In the genomic region with DNA sequence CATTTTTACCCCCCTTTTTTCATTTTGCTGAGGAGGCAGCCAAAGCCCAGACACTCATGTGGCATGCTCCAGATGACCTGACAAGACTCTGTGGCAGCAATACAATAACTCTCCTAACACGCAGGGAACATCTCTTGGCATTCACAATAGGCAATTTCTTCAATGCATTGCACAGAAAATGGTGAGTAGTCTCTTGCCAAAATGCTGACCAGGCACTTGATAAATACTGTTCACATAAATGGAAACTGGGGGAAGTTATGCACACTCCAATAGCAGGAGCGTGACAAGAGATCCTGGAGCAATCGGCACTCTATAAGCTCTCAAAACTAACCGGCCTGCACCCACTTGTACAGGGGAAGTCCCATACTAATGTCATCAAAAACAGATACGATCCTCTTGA, we compare ENCODE assay signal across 16 cellular contexts.
DNase-seq lines count a peak whose midpoint lies in the region; ATAC-seq, FAIRE-seq and TF ChIP-seq lines count a peak whose summit lies in the region.
"Had no signal": no experiment of that assay in that cellular context is flagged by ENCODE, and none has a peak within 500 bp of the region (broad histone marks: within the 10 kb centered on the region; RNA-seq: fewer than 3 reads in every experiment).

No MANE protein-coding gene starts in this region.

- TF ChIP-seq RAD21 in IMR-90 (IDR thresholded peaks at IDR 0.05; ENCODE audit: low read length) (no peak), K562 (CRISPR knock-in tag; conservative IDR thresholded peaks at IDR 0.05 in 1 of 2, IDR thresholded peaks at IDR 0.05 in 1 of 2) (no peak)

- peak overlapping the region; percentile 49 for H3K27ac Mint-ChIP-seq in stimulated activated naive B cell treated with anti-CD40 and anti-IgM and Interleukin-4, amounts not matched to agents 10 μg/mL and 1 μg/mL and 100 μg/mL, for 72 hours
- no peak overlapping the region for H3K27ac Mint-ChIP-seq in HFFc6

- no peak overlapping the region for H2AK5ac ChIP-seq in IMR-90 (ENCODE audit: low read depth, low read length)

- H3K36me3 ChIP-seq in right atrium auricular region (no peaks in the 10 kb centered on the region), IMR-90 (ENCODE audit: control insufficient read depth, insufficient read depth, low read length) (peaks cover 11% of the 10 kb centered on the region), K562 (ENCODE audit: control insufficient read depth, insufficient read depth, low read length) (peaks cover 77% of the 10 kb centered on the region)
- H3K36me3 ChIP-seq: HAP-1, Peyer's patch had no signal

- no peak overlapping the region for H2AFZ ChIP-seq in IMR-90 (replicated peaks; ENCODE audit: low read length, poor library complexity)
- no peak overlapping the region for H2AFZ ChIP-seq in K562 (ENCODE audit: low read depth, low read length)

- TF ChIP-seq CTCF in right atrium auricular region (IDR thresholded peaks at IDR 0.05), result no peak
- no peak for TF ChIP-seq CTCF in IMR-90 (conservative IDR thresholded peaks at IDR 0.05; ENCODE audit: low read depth, low read length)
- no peak for TF ChIP-seq CTCF in K562 (IDR thresholded peaks at IDR 0.05 in 2 of 3, conservative IDR thresholded peaks at IDR 0.05 in 1 of 3; ENCODE audit: insufficient read depth in 2 of 3, low read depth in 1 of 3, low read length in 3 of 3)
- no peak for TF ChIP-seq CTCF in HFFc6 (IDR thresholded peaks at IDR 0.05)

- H4K5ac ChIP-seq in IMR-90 (ENCODE audit: low read depth, low read length), result no peak overlapping the region

- no peaks in the 10 kb centered on the region for H3K9me1 ChIP-seq in IMR-90 (ENCODE audit: insufficient read depth, low read length)
- H3K9me1 ChIP-seq in K562 (ENCODE audit: control insufficient read depth, insufficient read depth, low read length), result no peaks in the 10 kb centered on the region

- CTCF ChIA-PET in IMR-90 (lab: Yijun Ruan, JAX) (no interaction called here), K562 (lab: Yijun Ruan, JAX; ENCODE audit: low intra/inter-chr PET ratio) (no interaction called here)

- H3K9me3 Mint-ChIP-seq in stimulated activated naive B cell treated with anti-CD40 and anti-IgM and Interleukin-4, amounts not matched to agents 10 μg/mL and 1 μg/mL and 100 μg/mL, for 72 hours, result peaks cover 0 to 4% of the 10 kb centered on the region in 2 donors
- H3K9me3 Mint-ChIP-seq in HFFc6, result no peaks in the 10 kb centered on the region

- no peak for TF ChIP-seq POLR2A in IMR-90 (IDR thresholded peaks at IDR 0.05; ENCODE audit: low read depth, low read length)
- no peak for TF ChIP-seq POLR2A in K562 (conservative IDR thresholded peaks at IDR 0.05)

- ATAC-seq in Right ventricle myocardium superior (ENCODE audit: poor library complexity) (peak; percentile 43), IMR-90 (ENCODE audit: low read depth) (no peak), K562 (no peak)
- no peak for ATAC-seq in stimulated activated naive B cell treated with anti-CD40 and anti-IgM and Interleukin-4, amounts not matched to agents 10 μg/mL and 1 μg/mL and 100 μg/mL, for 72 hours (replicated peaks)

- H2BK20ac ChIP-seq in IMR-90 (ENCODE audit: low read depth, low read length), result no peak overlapping the region

- no peak overlapping the region for H3K4me3 Mint-ChIP-seq in stimulated activated naive B cell treated with anti-CD40 and anti-IgM and Interleukin-4, amounts not matched to agents 10 μg/mL and 1 μg/mL and 100 μg/mL, for 72 hours
- H3K4me3 Mint-ChIP-seq in HFFc6, result no peak overlapping the region

- POLR2A ChIA-PET in IMR-90 (lab: Charles Lee; ENCODE audit: unreplicated experiment), result no interaction called here
- POLR2A ChIA-PET in K562 (lab: Yijun Ruan, JAX), result no interaction called here

- H3K27me3 ChIP-seq in right atrium auricular region (no peaks in the 10 kb centered on the region), IMR-90 (ENCODE audit: control insufficient read depth, insufficient read depth, low read length) (no peaks in the 10 kb centered on the region), K562 (ENCODE audit: control insufficient read depth in 2 of 2, insufficient read depth in 2 of 2, low read length in 2 of 2) (no peaks in the 10 kb centered on the region)
- H3K27me3 ChIP-seq: Peyer's patch had no signal

- no peak overlapping the region for H3K23ac ChIP-seq in IMR-90 (ENCODE audit: low read depth, low read length)

- intact Hi-C loops in Right ventricle myocardium superior (cut with DNase I) (no loop called here), IMR-90 (cut with micrococcal nuclease) (no loop called here), K562 (cut with micrococcal nuclease) (no loop called here)

- no peak overlapping the region for H2BK120ac ChIP-seq in IMR-90 (ENCODE audit: low read depth, low read length)

- in situ Hi-C loops in IMR-90 (cut with MboI; ENCODE audit: low sequenced_read_pairs) (no loop called here), K562 (cut with MboI) (no loop called here)

- dilution Hi-C loops in IMR-90 (cut with HindIII; ENCODE audit: low sequenced_read_pairs, unreplicated experiment), result no loop called here

- no peak overlapping the region for H3K56ac ChIP-seq in IMR-90 (ENCODE audit: extremely low read depth, insufficient read depth, low read length)

- H3K79me1 ChIP-seq in IMR-90 (ENCODE audit: low read depth in 1 of 2, low read length in 2 of 2), result peaks cover 0 to 3% of the 10 kb centered on the region in 2 experiments; a peak in 1 of 4 replicates

- FAIRE-seq in K562 (lab: Jason Lieb, UNC), result no peak

- no peak overlapping the region for H3K14ac ChIP-seq in IMR-90 (replicated peaks; ENCODE audit: low read depth, low read length)

- H2AK9ac ChIP-seq in IMR-90 (replicated peaks; ENCODE audit: low read depth, low read length, poor library complexity), result no peak overlapping the region

- BruUV-seq in IMR-90 (replicated peaks; lab: Mats Ljungman, UMichigan) (no TSS peak), K562 (replicated peaks; lab: Mats Ljungman, UMichigan) (no TSS peak)

- H3K79me2 ChIP-seq in K562 (ENCODE audit: control insufficient read depth, insufficient read depth, low read length), result no peaks in the 10 kb centered on the region; the same call in 2 of the 3 replicates

- WGBS in IMR-90 (ENCODE audit: extremely low coverage in 2 of 2, insufficient read length in 1 of 2), 2 experiments, result no CpG with 5 or more reads among the region's 5 CpGs
- WGBS in K562 (ENCODE audit: insufficient coverage, low coverage, missing lambda C conversion rate), result 99% methylated on average over 5 of the region's 5 CpGs

- no peak for TF ChIP-seq EP300 in K562 (IDR thresholded peaks at IDR 0.05; ENCODE audit: low read length)

- H3K27ac ChIP-seq in right atrium auricular region, result no peak overlapping the region
- no peak overlapping the region for H3K27ac ChIP-seq in IMR-90 (ENCODE audit: insufficient read depth, low read length)
- no peak overlapping the region for H3K27ac ChIP-seq in K562 (ENCODE audit: extremely low read depth, low read depth, low read length)
- H3K27ac ChIP-seq: C4-2B, Peyer's patch had no signal

- H4K20me1 ChIP-seq in IMR-90 (ENCODE audit: insufficient read depth, low read length), result no peaks in the 10 kb centered on the region
- H4K20me1 ChIP-seq in K562 (replicated peaks; ENCODE audit: control insufficient read depth, insufficient read depth, low read length), result no peaks in the 10 kb centered on the region

- no peaks in the 10 kb centered on the region for H3K27me3 Mint-ChIP-seq in stimulated activated naive B cell treated with anti-CD40 and anti-IgM and Interleukin-4, amounts not matched to agents 10 μg/mL and 1 μg/mL and 100 μg/mL, for 72 hours
- no peaks in the 10 kb centered on the region for H3K27me3 Mint-ChIP-seq in HFFc6 (ENCODE audit: insufficient read depth)

- no peak overlapping the region for H4K91ac ChIP-seq in IMR-90 (ENCODE audit: insufficient read depth, low read depth, low read length)

- H2BK5ac ChIP-seq in IMR-90 (ENCODE audit: low read depth, low read length, poor library complexity, severe bottlenecking), result no peak overlapping the region

- H3K4me1 ChIP-seq in right atrium auricular region, result no peaks in the 10 kb centered on the region
- no peaks in the 10 kb centered on the region for H3K4me1 ChIP-seq in IMR-90 (ENCODE audit: control insufficient read depth, insufficient read depth, low read length)
- H3K4me1 ChIP-seq in K562 (replicated peaks in 1 of 2; ENCODE audit: control insufficient read depth in 2 of 2, insufficient read depth in 2 of 2, low read length in 2 of 2), result no peaks in the 10 kb centered on the region
- H3K4me1 ChIP-seq: HAP-1, Peyer's patch had no signal

- H2BK15ac ChIP-seq in IMR-90 (ENCODE audit: low read depth, low read length), result no peak overlapping the region

- H3K9me3 ChIP-seq in right atrium auricular region, result no peaks in the 10 kb centered on the region
- H3K9me3 ChIP-seq in IMR-90 (ENCODE audit: control insufficient read depth, insufficient read depth, low read length), result no peaks in the 10 kb centered on the region
- H3K9me3 ChIP-seq in K562 (replicated peaks; ENCODE audit: control insufficient read depth, insufficient read depth, low read depth, low read length), result no peaks in the 10 kb centered on the region
- H3K9me3 ChIP-seq: HAP-1, Peyer's patch had no signal

- H3K18ac ChIP-seq in IMR-90 (ENCODE audit: low read depth, low read length), result no peak overlapping the region

- H3K4me2 ChIP-seq in IMR-90 (ENCODE audit: low read depth, low read length) (no peak overlapping the region), K562 (ENCODE audit: insufficient read depth, low read length) (no peak overlapping the region)

- no peak overlapping the region for H4K8ac ChIP-seq in IMR-90 (ENCODE audit: low read depth in 2 of 2, low read length in 2 of 2)

- H3K36me3 Mint-ChIP-seq in stimulated activated naive B cell treated with anti-CD40 and anti-IgM and Interleukin-4, amounts not matched to agents 10 μg/mL and 1 μg/mL and 100 μg/mL, for 72 hours, result peaks cover 31 to 56% of the 10 kb centered on the region in 2 donors
- peaks cover 42% of the 10 kb centered on the region for H3K36me3 Mint-ChIP-seq in HFFc6 (ENCODE audit: low read depth)

- H3K4me1 Mint-ChIP-seq in stimulated activated naive B cell treated with anti-CD40 and anti-IgM and Interleukin-4, amounts not matched to agents 10 μg/mL and 1 μg/mL and 100 μg/mL, for 72 hours, result no peaks in the 10 kb centered on the region
- H3K4me1 Mint-ChIP-seq in HFFc6 (ENCODE audit: low read depth), result peaks cover 13% of the 10 kb centered on the region

- DNase-seq in Right ventricle myocardium superior (no peak), right atrium auricular region (ENCODE audit: low spot score) (no peak), IMR-90 (no peak), K562 (ENCODE audit: extremely low read depth in 1 of 4, low spot score in 3 of 4) (no peak), glomerular visceral epithelial cell (ENCODE audit: extremely low spot score) (no peak), HFFc6 (no peak), A172 (ENCODE audit: low spot score) (no peak)
- DNase-seq in stimulated activated naive B cell treated with anti-CD40 and anti-IgM and Interleukin-4, amounts not matched to agents 10 μg/mL and 1 μg/mL and 100 μg/mL, for 72 hours, result no peak
- DNase-seq: 8988T, NCI-H1105 treated with DMSO at 0.1 percent for 48 hours, NCI-H1930, NCI-H524, Peyer's patch, SHP77 treated with DMSO at 0.1 percent for 48 hours had no signal

- no peak overlapping the region for H3K4ac ChIP-seq in IMR-90 (ENCODE audit: low read depth, low read length)

- H3K4me3 ChIP-seq in right atrium auricular region (no peak overlapping the region), IMR-90 (ENCODE audit: insufficient read depth, low read depth, low read length) (no peak overlapping the region), K562 (no peak overlapping the region)
- H3K4me3 ChIP-seq: HAP-1, Peyer's patch had no signal

- no peak overlapping the region for H3K9ac ChIP-seq in IMR-90 (ENCODE audit: low read depth, low read length)
- H3K9ac ChIP-seq in K562 (ENCODE audit: insufficient read depth in 1 of 2, low read depth in 2 of 2, low read length in 2 of 2), result no peak overlapping the region
